In genomic region chr1:54886724-54887664, GRCh38 we compare ENCODE assay signal across 8 cellular contexts. TPM values are rescaled to one million over a fixed set of nuclear protein-coding genes. Genes with fewer than 3 reads are reported as not detected.
DNase-seq lines count a peak whose midpoint lies in the region; ATAC-seq, FAIRE-seq and TF ChIP-seq lines count a peak whose summit lies in the region.

Gene DHCR24 (minus strand): TSS chr1:54887195. CDS start chr1:54887119, 76 bp downstream.

- peak within 1 kb of the TSS; percentile 89 for H3K4me2 ChIP-seq in PC-3 (ENCODE audit: low read length)

- POLR2A ChIA-PET in PC-3 (lab: Charles Lee; ENCODE audit: unreplicated experiment): interaction anchor here (0.6 kb wide), 1 partner anchor 43 kb away, joined by 4 read pairs; no protein-coding TSS in a partner anchor

- H4K20me1 ChIP-seq in PC-3 (ENCODE audit: low read length): peaks cover 23% of the 10 kb centered on the region; the same call in 1 of the 2 replicates

- H3K4me3 ChIP-seq in PC-3 (ENCODE audit: low read length) (peak within 1 kb of the TSS; percentile 90), esophagus muscularis mucosa (peak within 1 kb of the TSS; percentile 65 to 74 (median 70)), muscle layer of duodenum (ENCODE audit: low read depth in 1 of 2, low read length in 2 of 2) (peak within 1 kb of the TSS; percentile 77 to 88)

- TF ChIP-seq EP300 in esophagus muscularis mucosa (IDR thresholded peaks at IDR 0.05): no peak

- H3K9me3 ChIP-seq in PC-3 (ENCODE audit: low read length): no peaks in the 10 kb centered on the region
- no peaks in the 10 kb centered on the region for H3K9me3 ChIP-seq in esophagus muscularis mucosa
- no peaks in the 10 kb centered on the region for H3K9me3 ChIP-seq in muscle layer of duodenum (ENCODE audit: control insufficient read depth in 1 of 2, low read length in 2 of 2)

- intact Hi-C loops in PC-3 (cut with micrococcal nuclease) (loop anchor here (2.0 kb wide), 1 partner anchor 58 kb away; no protein-coding TSS in a partner anchor), esophagus muscularis mucosa (cut with DNase I) (no loop called here)

- H3K27ac ChIP-seq in PC-3 (ENCODE audit: low read length) (peak within 1 kb of the TSS; percentile 96), esophagus muscularis mucosa (replicated peaks in 1 of 4) (peak within 1 kb of the TSS in 2 of 4 donors; percentile 41 to 54), muscle layer of duodenum (ENCODE audit: low read length) (no peak within 1 kb of the TSS)

- BruUV-seq in PC-3 (replicated peaks; lab: Mats Ljungman, UMichigan): no TSS peak

- H3F3A ChIP-seq in PC-3 (ENCODE audit: low read length, unreplicated experiment): peaks cover 15% of the 10 kb centered on the region

- 2% methylated on average over 28 of the region's 109 CpGs for WGBS in esophagus muscularis mucosa

- H3K36me3 ChIP-seq in PC-3 (ENCODE audit: low read depth, low read length) (peaks cover 16% of the 10 kb centered on the region), esophagus muscularis mucosa (no peaks in the 10 kb centered on the region), muscle layer of duodenum (ENCODE audit: control insufficient read depth in 1 of 2, insufficient read depth in 2 of 2, low read length in 2 of 2) (no peaks in the 10 kb centered on the region)

- no peaks in the 10 kb centered on the region for H3K27me3 ChIP-seq in PC-3 (ENCODE audit: low read length)
- H3K27me3 ChIP-seq in esophagus muscularis mucosa: peaks cover 0 to 6% (median 0%) of the 10 kb centered on the region in 4 donors
- H3K27me3 ChIP-seq in muscle layer of duodenum (ENCODE audit: low read depth, low read length): no peaks in the 10 kb centered on the region

- peaks cover 45% of the 10 kb centered on the region for H3K79me2 ChIP-seq in PC-3 (ENCODE audit: low read length)

- CTCF ChIA-PET in PC-3 (lab: Charles Lee): interaction anchor here (0.6 to 2.5 kb wide), 2 partner anchors 30 to 58 kb away, joined by 3 to 7 read pairs; no protein-coding TSS in a partner anchor

- FAIRE-seq in HTR-8/SVneo (lab: Jason Lieb, UNC): no peak

- DNase-seq in DMS 273 (lab: John Stamatoyannopoulos, UW; ENCODE audit: unreplicated experiment) (peak; percentile 96), HTR-8/SVneo (ENCODE audit: insufficient read length, low spot score) (peak; percentile 92), PC-3 (peak; percentile 90), esophagus muscularis mucosa (ENCODE audit: extremely low spot score) (no peak)
- peak; percentile 84 to 90 for DNase-seq in activated T-cell treated with anti-CD3 and anti-CD28 coated beads, Interleukin-2, amount 50 U/mL, for 48 hours
- peak; percentile 64 to 70 for DNase-seq in stimulated activated CD8-positive, alpha-beta memory T cell treated with anti-CD3 and anti-CD28 coated beads, Interleukin-7, amount 100 ng/mL, for 48 hours (ENCODE audit: extremely low read depth in 1 of 2, low read depth in 1 of 2)

- ATAC-seq in GM21381 (IDR thresholded peaks at IDR 0.05; ENCODE audit: unreplicated experiment): peak; percentile 90
- ATAC-seq in PC-3: peak; percentile 79

- no peaks in the 10 kb centered on the region for H3K9me2 ChIP-seq in PC-3 (replicated peaks; ENCODE audit: low read length)

- TF ChIP-seq POLR2A in esophagus muscularis mucosa (IDR thresholded peaks at IDR 0.05; ENCODE audit: low read depth): no peak

- peaks cover 49% of the 10 kb centered on the region for H3K4me1 ChIP-seq in PC-3 (ENCODE audit: insufficient read depth, low read length)
- peaks cover 5 to 25% (median 22%) of the 10 kb centered on the region in 4 donors for H3K4me1 ChIP-seq in esophagus muscularis mucosa
- peaks cover 5 to 13% of the 10 kb centered on the region in 2 donors for H3K4me1 ChIP-seq in muscle layer of duodenum (ENCODE audit: control insufficient read depth in 1 of 2, insufficient read depth in 2 of 2, low read length in 2 of 2)

- H2AFZ ChIP-seq in PC-3 (ENCODE audit: low read length): peak within 1 kb of the TSS; percentile 96

- no peak for TF ChIP-seq CTCF in PC-3 (conservative IDR thresholded peaks at IDR 0.05; ENCODE audit: low read depth, low read length)
- TF ChIP-seq CTCF in esophagus muscularis mucosa (IDR thresholded peaks at IDR 0.05): no peak

- H3K9ac ChIP-seq in PC-3 (ENCODE audit: low read length): peak within 1 kb of the TSS; percentile 91

RNA-seq across cellular contexts. Expression of gene DHCR24, which starts in this region (rescaled TPM):
- total RNA-seq in PC-3 (2014; rRNA removed): 166 TPM in 2 replicates
- 10 to 100 TPM; 10.8 to 16.1 (median 13.1) TPM for total RNA-seq in esophagus muscularis mucosa
